In the genomic region with DNA sequence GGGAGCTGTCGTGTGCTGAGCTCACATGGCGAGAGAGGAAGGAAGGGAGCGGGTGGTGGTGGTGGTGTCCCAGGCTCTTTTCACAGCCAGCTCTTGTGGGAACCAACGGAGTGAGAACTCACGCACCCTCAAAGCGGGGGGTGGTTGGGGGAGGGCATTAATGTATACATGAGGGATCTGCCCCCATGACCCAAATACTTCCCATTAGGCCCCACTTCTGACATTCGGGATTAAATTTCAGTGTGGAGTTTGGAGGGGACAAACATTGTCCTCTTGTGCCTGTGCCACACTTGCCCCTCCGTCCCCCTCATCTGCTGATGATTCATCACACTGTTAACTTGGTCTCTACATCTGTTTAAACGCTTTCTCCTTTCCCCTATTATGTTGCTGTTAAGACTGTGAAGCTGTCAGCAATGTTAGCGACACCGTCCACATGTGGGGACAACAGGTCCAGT, we compare ENCODE assay signal across 1 cellular context.
TF ChIP-seq lines count a peak whose summit lies in the region.

No MANE protein-coding gene starts in this region.

TF ChIP-seq in HepG2, 621 proteins besides CTCF, POLR2A, EP300 and RAD21:
- TF ChIP-seq MYPOP (CRISPR knock-in tag; IDR thresholded peaks at IDR 0.05) = no peak
- TF ChIP-seq, protein P1, sequence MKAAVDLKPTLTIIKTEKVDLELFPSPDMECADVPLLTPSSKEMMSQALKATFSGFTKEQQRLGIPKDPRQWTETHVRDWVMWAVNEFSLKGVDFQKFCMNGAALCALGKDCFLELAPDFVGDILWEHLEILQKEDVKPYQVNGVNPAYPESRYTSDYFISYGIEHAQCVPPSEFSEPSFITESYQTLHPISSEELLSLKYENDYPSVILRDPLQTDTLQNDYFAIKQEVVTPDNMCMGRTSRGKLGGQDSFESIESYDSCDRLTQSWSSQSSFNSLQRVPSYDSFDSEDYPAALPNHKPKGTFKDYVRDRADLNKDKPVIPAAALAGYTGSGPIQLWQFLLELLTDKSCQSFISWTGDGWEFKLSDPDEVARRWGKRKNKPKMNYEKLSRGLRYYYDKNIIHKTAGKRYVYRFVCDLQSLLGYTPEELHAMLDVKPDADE (CRISPR knock-in tag; IDR thresholded peaks at IDR 0.05) = no peak
- TF ChIP-seq ZBTB33 (CRISPR knock-in tag; IDR thresholded peaks at IDR 0.05) = peak; percentile 43; the same call in 1 of the 2 replicates
- no peak for TF ChIP-seq SNAPC2 (CRISPR knock-in tag; IDR thresholded peaks at IDR 0.05)
- TF ChIP-seq, protein P2, sequence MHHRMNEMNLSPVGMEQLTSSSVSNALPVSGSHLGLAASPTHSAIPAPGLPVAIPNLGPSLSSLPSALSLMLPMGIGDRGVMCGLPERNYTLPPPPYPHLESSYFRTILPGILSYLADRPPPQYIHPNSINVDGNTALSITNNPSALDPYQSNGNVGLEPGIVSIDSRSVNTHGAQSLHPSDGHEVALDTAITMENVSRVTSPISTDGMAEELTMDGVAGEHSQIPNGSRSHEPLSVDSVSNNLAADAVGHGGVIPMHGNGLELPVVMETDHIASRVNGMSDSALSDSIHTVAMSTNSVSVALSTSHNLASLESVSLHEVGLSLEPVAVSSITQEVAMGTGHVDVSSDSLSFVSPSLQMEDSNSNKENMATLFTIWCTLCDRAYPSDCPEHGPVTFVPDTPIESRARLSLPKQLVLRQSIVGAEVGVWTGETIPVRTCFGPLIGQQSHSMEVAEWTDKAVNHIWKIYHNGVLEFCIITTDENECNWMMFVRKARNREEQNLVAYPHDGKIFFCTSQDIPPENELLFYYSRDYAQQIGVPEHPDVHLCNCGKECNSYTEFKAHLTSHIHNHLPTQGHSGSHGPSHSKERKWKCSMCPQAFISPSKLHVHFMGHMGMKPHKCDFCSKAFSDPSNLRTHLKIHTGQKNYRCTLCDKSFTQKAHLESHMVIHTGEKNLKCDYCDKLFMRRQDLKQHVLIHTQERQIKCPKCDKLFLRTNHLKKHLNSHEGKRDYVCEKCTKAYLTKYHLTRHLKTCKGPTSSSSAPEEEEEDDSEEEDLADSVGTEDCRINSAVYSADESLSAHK (CRISPR knock-in tag; IDR thresholded peaks at IDR 0.05; ENCODE audit: borderline replicate concordance) = no peak
